In the genomic region with DNA sequence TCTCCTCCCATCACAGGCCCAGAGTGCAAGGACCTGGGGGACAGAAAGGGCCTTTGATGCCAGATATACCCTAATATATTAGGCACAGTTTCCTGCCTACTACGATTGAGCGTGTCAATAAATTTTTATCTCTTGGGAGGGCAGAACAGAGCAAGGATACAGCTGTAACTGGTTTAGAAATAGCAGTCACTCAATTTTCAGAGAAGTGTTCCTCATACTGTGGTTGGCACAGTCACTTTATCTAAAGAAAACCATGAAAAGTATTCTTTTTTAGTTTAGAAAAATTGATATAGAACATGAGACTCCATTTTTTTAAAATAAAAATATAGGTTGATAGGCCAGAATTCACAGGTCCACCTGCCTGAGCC, we compare ENCODE assay signal across 8 cellular contexts. TPM values are rescaled to one million over a fixed set of nuclear protein-coding genes. Genes with fewer than 3 reads are reported as not detected.
A peak's percentile ranks its signal among the peaks of the same experiment; 100 is the strongest.
DNase-seq lines count a peak whose midpoint lies in the region; ATAC-seq and FAIRE-seq lines count a peak whose summit lies in the region.

No MANE protein-coding gene starts in this region.

- H3K27ac Mint-ChIP-seq in activated T-cell treated with anti-CD3 and anti-CD28 coated beads, Interleukin-2, amount 50 U/mL, for 72 hours, result peak overlapping the region; percentile 76

- peaks cover 4 to 6% of the 10 kb centered on the region in 2 donors for H3K36me3 Mint-ChIP-seq in activated T-cell treated with anti-CD3 and anti-CD28 coated beads, Interleukin-2, amount 50 U/mL, for 72 hours (ENCODE audit: insufficient read depth in 2 of 2)

- WGBS in thymus, result 75% methylated on average over 2 of the region's 2 CpGs

- DNase-seq in activated T-cell treated with anti-CD3 and anti-CD28 coated beads, Interleukin-2, amount 50 U/mL, for 72 hours, result no peak
- DNase-seq in activated T-cell treated with anti-CD3 and anti-CD28 coated beads, Interleukin-2, amount 50 U/mL, for 1 hour, result no peak
- DNase-seq in SK-N-MC (ENCODE audit: low read depth, low spot score) (no peak), GM19239 (ENCODE audit: insufficient read length, low spot score) (no peak), DMS79 treated with DMSO at 0.1 percent for 48 hours (lab: John Stamatoyannopoulos, UW) (no peak), NCI-H1105 treated with DMSO at 0.1 percent for 48 hours (lab: John Stamatoyannopoulos, UW) (no peak)

- no peaks in the 10 kb centered on the region for H3K27me3 ChIP-seq in iPS-18a (ENCODE audit: control insufficient read depth, insufficient read depth, low read length)
- H3K27me3 ChIP-seq in thymus (ENCODE audit: control insufficient read depth, insufficient read depth), result no peaks in the 10 kb centered on the region

- peak in 1 of 2 donors; percentile 6 for ATAC-seq in activated T-cell treated with anti-CD3 and anti-CD28 coated beads, Interleukin-2, amount 50 U/mL, for 72 hours (replicated peaks in 1 of 2)

- no peaks in the 10 kb centered on the region for H3K27me3 Mint-ChIP-seq in activated T-cell treated with anti-CD3 and anti-CD28 coated beads, Interleukin-2, amount 50 U/mL, for 72 hours (ENCODE audit: low read depth)

- H3K4me3 ChIP-seq in SK-N-MC (peak overlapping the region; percentile 97), iPS-18a (ENCODE audit: low read length) (peak overlapping the region; percentile 93), thymus (ENCODE audit: low read length) (peak overlapping the region; percentile 98)

- peaks cover 10% of the 10 kb centered on the region for H3K4me1 Mint-ChIP-seq in activated T-cell treated with anti-CD3 and anti-CD28 coated beads, Interleukin-2, amount 50 U/mL, for 72 hours (ENCODE audit: low read depth)

- FAIRE-seq in GM19239 (lab: Jason Lieb, UNC), result no peak

- H3K9me3 ChIP-seq in SK-N-MC (ENCODE audit: low read depth, low read length) (no peaks in the 10 kb centered on the region), iPS-18a (ENCODE audit: control insufficient read depth, low read depth, low read length) (peaks cover 8% of the 10 kb centered on the region), thymus (ENCODE audit: control insufficient read depth) (no peaks in the 10 kb centered on the region)

- H3K9me3 Mint-ChIP-seq in activated T-cell treated with anti-CD3 and anti-CD28 coated beads, Interleukin-2, amount 50 U/mL, for 72 hours, result peaks cover 0 to 9% of the 10 kb centered on the region in 2 donors

- no peak overlapping the region for H3K9ac ChIP-seq in SK-N-MC (ENCODE audit: insufficient read length)
- no peak overlapping the region for H3K9ac ChIP-seq in iPS-18a (ENCODE audit: low read length)

- H3K4me3 Mint-ChIP-seq in activated T-cell treated with anti-CD3 and anti-CD28 coated beads, Interleukin-2, amount 50 U/mL, for 72 hours, result peak overlapping the region; percentile 74 to 77

- H3K27ac ChIP-seq in SK-N-MC (no peak overlapping the region), iPS-18a (ENCODE audit: low read length) (no peak overlapping the region), thymus (ENCODE audit: low read depth) (no peak overlapping the region)

- H3K36me3 ChIP-seq in SK-N-MC (ENCODE audit: insufficient read depth, low read length), result peaks cover 3% of the 10 kb centered on the region
- no peaks in the 10 kb centered on the region for H3K36me3 ChIP-seq in iPS-18a (ENCODE audit: control insufficient read depth, low read depth, low read length)
- H3K36me3 ChIP-seq in thymus (ENCODE audit: control insufficient read depth, insufficient read depth), result peaks cover 2% of the 10 kb centered on the region

- H3K4me1 ChIP-seq in iPS-18a (ENCODE audit: control insufficient read depth, low read depth, low read length) (no peaks in the 10 kb centered on the region), thymus (ENCODE audit: control insufficient read depth, insufficient read depth, low read length) (peaks cover 4% of the 10 kb centered on the region)

RNA-seq across cellular contexts. Expression of a gene that starts 0.5 kb away (rescaled TPM):
- total RNA-seq in activated T-cell treated with anti-CD3 and anti-CD28 coated beads, Interleukin-2, amount 50 U/mL, for 72 hours, result 1 to 10 TPM; 6.0 to 7.5 TPM
- polyA plus RNA-seq in thymus, result 8.6 TPM

RNA-seq across cellular contexts. Expression of a gene that starts 19.2 kb away (rescaled TPM):
- total RNA-seq in activated T-cell treated with anti-CD3 and anti-CD28 coated beads, Interleukin-2, amount 50 U/mL, for 72 hours, result 1 to 10 TPM; 5.5 to 5.8 TPM
- 5.5 TPM for polyA plus RNA-seq in thymus

RNA-seq across cellular contexts. Expression of a gene that starts 32.5 kb away (rescaled TPM):
- 1 to 10 TPM; 3.4 to 3.5 TPM for total RNA-seq in activated T-cell treated with anti-CD3 and anti-CD28 coated beads, Interleukin-2, amount 50 U/mL, for 72 hours
- 1.1 TPM for polyA plus RNA-seq in thymus

RNA-seq across cellular contexts. Expression of a gene that starts 41.7 kb away (rescaled TPM):
- total RNA-seq in activated T-cell treated with anti-CD3 and anti-CD28 coated beads, Interleukin-2, amount 50 U/mL, for 72 hours, result 1 to 10 TPM; 2.7 to 3.0 TPM
- 7.5 TPM for polyA plus RNA-seq in thymus

RNA-seq across cellular contexts. Expression of a gene that starts 48.4 kb away (rescaled TPM):
- 10 to 100 TPM; 11.4 to 13.9 TPM for total RNA-seq in activated T-cell treated with anti-CD3 and anti-CD28 coated beads, Interleukin-2, amount 50 U/mL, for 72 hours
- polyA plus RNA-seq in thymus, result 8.6 TPM
